Comparison of ENCODE assay signal across 1 cellular context in the genomic region with DNA sequence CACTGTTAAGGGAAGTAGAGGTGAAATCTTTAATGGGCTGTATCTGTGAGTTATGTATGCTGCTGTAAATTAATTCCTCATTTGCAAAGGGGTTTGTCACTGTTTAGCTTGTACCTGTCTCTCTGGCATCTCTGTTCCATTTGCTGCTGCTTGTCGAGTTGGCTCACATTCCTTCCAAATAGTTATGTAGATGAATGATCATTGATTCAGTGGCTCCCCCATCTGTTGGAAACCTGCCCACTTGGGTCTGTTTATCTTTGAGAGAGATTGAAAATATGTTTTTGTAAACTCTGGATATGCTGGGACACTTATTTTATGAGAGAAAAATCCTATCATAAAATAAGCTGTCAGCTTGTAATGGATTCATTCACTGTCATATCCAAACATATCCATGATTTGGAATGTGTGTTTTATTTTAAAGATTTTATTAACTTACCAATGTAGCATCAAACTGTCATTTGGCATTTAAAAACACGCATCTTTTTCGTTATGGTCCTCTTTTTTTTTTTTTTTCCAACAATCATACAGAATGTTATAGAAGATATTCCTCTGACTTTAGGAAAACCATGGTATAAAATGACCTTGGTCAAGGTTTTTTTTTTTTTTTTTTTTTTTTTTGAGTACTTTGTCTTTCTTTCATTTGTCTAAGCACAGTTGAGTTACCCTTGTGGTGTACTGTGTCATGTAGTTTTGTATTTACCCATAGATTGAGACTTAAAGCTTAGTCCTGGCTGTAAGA.
TF ChIP-seq lines count a peak whose summit lies in the region.

No MANE protein-coding gene starts in this region.

TF ChIP-seq in H1, 55 proteins besides CTCF, POLR2A, EP300 and RAD21:
- no peak for TF ChIP-seq POLR2AphosphoS5 (IDR thresholded peaks at IDR 0.05; ENCODE audit: low read depth, low read length)
- TF ChIP-seq TEAD4 (IDR thresholded peaks at IDR 0.05; ENCODE audit: low read depth, low read length) = peak; percentile 93
- TF ChIP-seq NANOG (IDR thresholded peaks at IDR 0.05; ENCODE audit: insufficient read depth, low read depth, low read length, poor library complexity, severe bottlenecking) = no peak
- TF ChIP-seq, protein P1, sequence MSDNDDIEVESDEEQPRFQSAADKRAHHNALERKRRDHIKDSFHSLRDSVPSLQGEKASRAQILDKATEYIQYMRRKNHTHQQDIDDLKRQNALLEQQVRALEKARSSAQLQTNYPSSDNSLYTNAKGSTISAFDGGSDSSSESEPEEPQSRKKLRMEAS (IDR thresholded peaks at IDR 0.05) = no peak
